Comparison of ENCODE assay signal across 18 cellular contexts in the genomic region with DNA sequence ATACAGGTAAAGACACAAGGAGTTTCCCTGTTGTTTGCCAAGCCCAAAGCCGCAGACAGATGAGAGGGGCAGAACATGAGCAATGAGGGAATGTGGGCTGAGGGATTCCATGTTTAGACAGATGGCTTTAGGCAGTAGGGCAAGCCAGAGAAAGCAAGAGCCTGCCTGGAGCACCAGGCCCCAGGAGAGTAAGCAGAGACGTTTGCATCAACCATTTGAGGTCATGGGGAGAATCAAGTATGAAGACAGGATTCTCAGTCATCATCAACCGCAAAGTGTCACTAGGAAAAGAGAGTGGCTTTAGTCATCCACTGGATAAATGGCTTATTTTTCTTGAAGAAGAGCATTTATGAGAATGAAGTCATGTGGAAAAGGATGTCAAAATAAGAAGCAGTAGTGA.
DNase-seq lines count a peak whose midpoint lies in the region; ATAC-seq, FAIRE-seq and TF ChIP-seq lines count a peak whose summit lies in the region.
"Had no signal": no experiment of that assay in that cellular context is flagged by ENCODE, and none has a peak within 500 bp of the region (broad histone marks: within the 10 kb centered on the region; RNA-seq: fewer than 3 reads in every experiment).

No MANE protein-coding gene starts in this region.

- no peaks in the 10 kb centered on the region for H4K20me1 ChIP-seq in osteoblast (ENCODE audit: insufficient read depth, low read length)

- H3K4me3 ChIP-seq in osteoblast (ENCODE audit: insufficient read depth, low read length), result no peak overlapping the region
- H3K4me3 ChIP-seq: PC-9, SK-N-MC had no signal

- H3K79me2 ChIP-seq in osteoblast (ENCODE audit: insufficient read depth, low read length), result no peaks in the 10 kb centered on the region

- peak overlapping the region; percentile 26 for H3K27ac ChIP-seq in osteoblast (ENCODE audit: low read depth, low read length)
- H3K27ac ChIP-seq: PC-9, SK-N-MC had no signal

- POLR2A ChIA-PET in naive thymus-derived CD8-positive, alpha-beta T cell (lab: Charles Lee), result no interaction called here

- no peak overlapping the region for H3K4me3 Mint-ChIP-seq in naive thymus-derived CD8-positive, alpha-beta T cell
- H3K4me3 Mint-ChIP-seq: CD4-positive, alpha-beta memory T cell had no signal

- H3K9me3 ChIP-seq in osteoblast (ENCODE audit: low read depth, low read length), result no peaks in the 10 kb centered on the region

- peaks cover 0 to 2% (median 0%) of the 10 kb centered on the region in 9 donors for H3K9me3 Mint-ChIP-seq in naive thymus-derived CD8-positive, alpha-beta T cell

- DNase-seq in Daoy (ENCODE audit: low read depth), result peak; percentile 62
- peak; percentile 52 for DNase-seq in RCC 7860 (ENCODE audit: low spot score)
- peak; percentile 65 for DNase-seq in brain pericyte (ENCODE audit: low read depth, low spot score)
- peak; percentile 84 for DNase-seq in osteoblast (ENCODE audit: insufficient read length, low spot score, missing footprints)
- no peak for DNase-seq in activated naive CD4-positive, alpha-beta T cell (lab: John Stamatoyannopoulos, UW)
- DNase-seq in NCI-H2227 treated with DMSO at 0.1 percent for 48 hours (lab: John Stamatoyannopoulos, UW), result no peak
- no peak for DNase-seq in GM19240 (ENCODE audit: insufficient read length, low spot score)
- DNase-seq in naive thymus-derived CD8-positive, alpha-beta T cell, result no peak
- DNase-seq: Calu3; CD4-positive, alpha-beta memory T cell; DMS79; MM.1S; NCI-H1092 treated with DMSO at 0.1 percent for 48 hours; NCI-H345; NCI-H69; PC-9 had no signal

- peaks cover 3% of the 10 kb centered on the region for H3K27me3 ChIP-seq in osteoblast (ENCODE audit: insufficient read depth, low read length)

- no peaks in the 10 kb centered on the region for H3K36me3 ChIP-seq in osteoblast (ENCODE audit: insufficient read depth, low read length)

- no peak for FAIRE-seq in RCC 7860 (lab: Jason Lieb, UNC)
- FAIRE-seq: H54 had no signal

- peaks cover 0 to under 1% (median 0%) of the 10 kb centered on the region in 5 donors for H3K27me3 Mint-ChIP-seq in naive thymus-derived CD8-positive, alpha-beta T cell
- H3K27me3 Mint-ChIP-seq: CD4-positive, alpha-beta memory T cell had no signal

- no peak overlapping the region for H2AFZ ChIP-seq in osteoblast (ENCODE audit: low read length)
- H2AFZ ChIP-seq: PC-9 had no signal

- ATAC-seq in naive thymus-derived CD8-positive, alpha-beta T cell, result no peak

- H3K4me1 Mint-ChIP-seq in naive thymus-derived CD8-positive, alpha-beta T cell, result no peaks in the 10 kb centered on the region

- no peak overlapping the region for H3K27ac Mint-ChIP-seq in naive thymus-derived CD8-positive, alpha-beta T cell

- no peaks in the 10 kb centered on the region for H3K36me3 Mint-ChIP-seq in naive thymus-derived CD8-positive, alpha-beta T cell
- H3K36me3 Mint-ChIP-seq: CD4-positive, alpha-beta memory T cell had no signal

- H3K4me1 ChIP-seq in osteoblast (ENCODE audit: insufficient read depth, low read length), result peaks cover 14% of the 10 kb centered on the region

- peak overlapping the region; percentile 12 for H3K4me2 ChIP-seq in osteoblast (ENCODE audit: insufficient read depth, low read length)
- H3K4me2 ChIP-seq: PC-9 had no signal

- no peak for TF ChIP-seq CTCF in osteoblast (IDR thresholded peaks at IDR 0.05; ENCODE audit: extremely low read depth, low read depth, low read length)

Comparison
In these comparisons a context has a peak if more than half of its experiments do, and no peak if none do; other contexts are left out.
1. DNase-seq: peak in Daoy (single experiment), RCC 7860 (single experiment), brain pericyte (single experiment) and osteoblast (single experiment); none in activated naive CD4-positive, alpha-beta T cell (0 of 4), NCI-H2227 treated with DMSO at 0.1 percent for 48 hours (single experiment), GM19240 (single experiment) and naive thymus-derived CD8-positive, alpha-beta T cell (0 of 10).